14 cellular contexts compared by ENCODE assay signal in genomic region chr2:157192445-157193423, GRCh38.
DNase-seq lines count a peak whose midpoint lies in the region; ATAC-seq and TF ChIP-seq lines count a peak whose summit lies in the region.
"Had no signal": no experiment of that assay in that cellular context is flagged by ENCODE, and none has a peak within 500 bp of the region (broad histone marks: within the 10 kb centered on the region; RNA-seq: fewer than 3 reads in every experiment).

No MANE protein-coding gene starts in this region.

- ATAC-seq in GM18505 (IDR thresholded peaks at IDR 0.05; ENCODE audit: unreplicated experiment) (peak; percentile 85), GM21367 (IDR thresholded peaks at IDR 0.05; ENCODE audit: unreplicated experiment) (peak; percentile 92), HG03025 (IDR thresholded peaks at IDR 0.05; ENCODE audit: low FRiP score, unreplicated experiment) (peak; percentile 78)
- ATAC-seq in activated T-helper 17 cell treated with anti-CD3 and anti-CD28 coated beads, Interleukin-2, amount 50 U/mL, for 72 hours (replicated peaks), result no peak

- no peak overlapping the region for H2AFZ ChIP-seq in MM.1S (ENCODE audit: low read length)

- no peak for TF ChIP-seq POLR2A in GM18505 (IDR thresholded peaks at IDR 0.05; ENCODE audit: borderline replicate concordance, extremely low read depth, insufficient read depth, insufficient read length)

- no peak overlapping the region for H3K4me3 Mint-ChIP-seq in activated T-helper 17 cell treated with anti-CD3 and anti-CD28 coated beads, Interleukin-2, amount 50 U/mL, for 72 hours

- DNase-seq in MM.1S (peak; percentile 78), NCI-H2227 (lab: John Stamatoyannopoulos, UW; ENCODE audit: unreplicated experiment) (no peak), NCI-H146 treated with DMSO at 0.1 percent for 48 hours (lab: John Stamatoyannopoulos, UW; ENCODE audit: unreplicated experiment) (no peak)
- DNase-seq in activated CD4-positive, alpha-beta T cell treated with anti-CD3 and anti-CD28 coated beads, Interleukin-2, amount 50 U/mL, for 48 hours, result no peak
- DNase-seq: aorta; erythroblast; NCI-H446; stimulated activated CD4-positive, alpha-beta T cell treated with anti-CD3 and anti-CD28 coated beads, Interleukin-2, amount 100 ng/mL, for 48 hours had no signal

- no peaks in the 10 kb centered on the region for H3K9me3 ChIP-seq in MM.1S (replicated peaks; ENCODE audit: insufficient read depth, low read length)
- H3K9me3 ChIP-seq: BLaER1, suprapubic skin had no signal

- H3K27ac ChIP-seq in MM.1S (ENCODE audit: low read length), result peak overlapping the region; percentile 4; the same call in 1 of the 2 replicates
- H3K27ac ChIP-seq: BLaER1, suprapubic skin had no signal

- H3K4me3 ChIP-seq in MM.1S (ENCODE audit: low read length), result no peak overlapping the region
- H3K4me3 ChIP-seq: BLaER1, suprapubic skin had no signal

- no peaks in the 10 kb centered on the region for H3K36me3 ChIP-seq in MM.1S (replicated peaks; ENCODE audit: insufficient read depth, low read length)
- H3K36me3 ChIP-seq: BLaER1, suprapubic skin had no signal

- no peaks in the 10 kb centered on the region for H4K20me1 ChIP-seq in MM.1S (ENCODE audit: insufficient read depth, low read length)
- H4K20me1 ChIP-seq: BLaER1 had no signal

- H3K9ac ChIP-seq in MM.1S (ENCODE audit: low read length), result no peak overlapping the region
- H3K9ac ChIP-seq: BLaER1 had no signal

- H3K9me3 Mint-ChIP-seq in activated T-helper 17 cell treated with anti-CD3 and anti-CD28 coated beads, Interleukin-2, amount 50 U/mL, for 72 hours, result no peaks in the 10 kb centered on the region

- H3K27ac Mint-ChIP-seq in activated T-helper 17 cell treated with anti-CD3 and anti-CD28 coated beads, Interleukin-2, amount 50 U/mL, for 72 hours, result no peak overlapping the region

- H3K36me3 Mint-ChIP-seq in activated T-helper 17 cell treated with anti-CD3 and anti-CD28 coated beads, Interleukin-2, amount 50 U/mL, for 72 hours (ENCODE audit: low read depth), result no peaks in the 10 kb centered on the region

- H3K27me3 Mint-ChIP-seq in activated T-helper 17 cell treated with anti-CD3 and anti-CD28 coated beads, Interleukin-2, amount 50 U/mL, for 72 hours, result peaks cover 3% of the 10 kb centered on the region

- TF ChIP-seq CTCF in MM.1S (IDR thresholded peaks at IDR 0.05; ENCODE audit: low read length), result no peak

- no peaks in the 10 kb centered on the region for H3K4me1 Mint-ChIP-seq in activated T-helper 17 cell treated with anti-CD3 and anti-CD28 coated beads, Interleukin-2, amount 50 U/mL, for 72 hours

- H3K4me1 ChIP-seq in MM.1S (ENCODE audit: low read length), result peaks cover 33% of the 10 kb centered on the region
- H3K4me1 ChIP-seq: suprapubic skin had no signal

- no peaks in the 10 kb centered on the region for H3K27me3 ChIP-seq in MM.1S (replicated peaks; ENCODE audit: insufficient read depth, low read length)
- H3K27me3 ChIP-seq: BLaER1, suprapubic skin had no signal

- H3F3A ChIP-seq in MM.1S (ENCODE audit: insufficient read depth, low read length), result peaks cover 19% of the 10 kb centered on the region

- no peaks in the 10 kb centered on the region for H3K79me2 ChIP-seq in MM.1S (ENCODE audit: low read length)

- H3K4me2 ChIP-seq in MM.1S (ENCODE audit: low read depth, low read length), result peak overlapping the region; percentile 57
- H3K4me2 ChIP-seq: BLaER1 had no signal

- no peaks in the 10 kb centered on the region for H3K9me2 ChIP-seq in MM.1S (replicated peaks; ENCODE audit: insufficient read depth, low read length)
